Comparison of ENCODE assay signal across 13 cellular contexts in genomic region chr16:72783716-72784320, GRCh38.
DNase-seq lines count a peak whose midpoint lies in the region; ATAC-seq and TF ChIP-seq lines count a peak whose summit lies in the region.
"Had no signal": no experiment of that assay in that cellular context is flagged by ENCODE, and none has a peak within 500 bp of the region (broad histone marks: within the 10 kb centered on the region; RNA-seq: fewer than 3 reads in every experiment).

No MANE protein-coding gene starts in this region.

- no peak for ATAC-seq in GM21786 (IDR thresholded peaks at IDR 0.05; ENCODE audit: unreplicated experiment)

- DNase-seq in H4 (ENCODE audit: low spot score) (peak; percentile 45), NCI-H69 (lab: John Stamatoyannopoulos, UW) (peak; percentile 2), fibroblast of pulmonary artery (ENCODE audit: low read depth) (peak; percentile 42), renal cortical epithelial cell (ENCODE audit: low read depth) (peak; percentile 74), DMS 273 (lab: John Stamatoyannopoulos, UW; ENCODE audit: unreplicated experiment) (no peak), NOMO-1 treated with DMSO at 0.1 percent for 48 hours (lab: John Stamatoyannopoulos, UW; ENCODE audit: unreplicated experiment) (no peak)
- DNase-seq: CD4-positive, alpha-beta memory T cell; left ventricle myocardium inferior; NCI-H187 treated with DMSO at 0.1 percent for 48 hours; NCI-H748 treated with DMSO at 0.1 percent for 48 hours; T-helper 2 cell had no signal

- H3K4me3 ChIP-seq in fibroblast of pulmonary artery (replicated peaks; ENCODE audit: low read depth, low read length), result no peak overlapping the region
- H3K4me3 ChIP-seq: left ventricle myocardium inferior, smooth muscle cell had no signal

- TF ChIP-seq CTCF in fibroblast of pulmonary artery (IDR thresholded peaks at IDR 0.05; ENCODE audit: low read length, missing control alignments), result no peak

Comparison
In these comparisons a context has a peak if more than half of its experiments do, and no peak if none do; other contexts are left out.
1. DNase-seq: peak in H4 (single experiment), NCI-H69 (single experiment), fibroblast of pulmonary artery (single experiment) and renal cortical epithelial cell (single experiment); none in DMS 273 (single experiment) and NOMO-1 treated with DMSO at 0.1 percent for 48 hours (single experiment).